ENCODE assay signal across 1 cellular context in the genomic region with DNA sequence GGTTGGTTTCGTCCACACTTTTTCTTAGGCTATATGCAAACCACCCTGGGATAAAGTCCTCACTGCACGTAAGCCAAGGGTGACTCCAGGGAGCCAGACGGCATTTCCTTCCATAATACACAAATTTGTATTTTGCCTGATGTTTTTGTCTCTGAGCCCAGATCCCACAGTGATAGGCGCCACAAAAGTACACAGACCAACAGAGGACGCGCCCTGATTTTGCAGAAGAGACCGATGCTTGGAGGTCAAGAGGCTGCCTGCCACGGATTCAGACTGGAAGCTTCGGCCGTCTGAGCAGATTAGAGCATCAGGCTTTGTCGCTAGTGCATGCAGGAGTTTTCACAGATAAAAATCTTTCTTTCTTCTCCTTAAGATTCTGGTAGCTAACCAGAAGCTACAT.
TF ChIP-seq lines count a peak whose summit lies in the region.

No MANE protein-coding gene starts in this region.

TF ChIP-seq in HepG2, 621 proteins besides CTCF, POLR2A, EP300 and RAD21 (continues in another document):
- TF ChIP-seq SRSF1 (optimal IDR thresholded peaks at IDR 0.05; ENCODE audit: low read depth, low read length) (no peak), ZNF431 (CRISPR knock-in tag; IDR thresholded peaks at IDR 0.05; ENCODE audit: borderline replicate concordance, low read depth) (no peak), ZNF879 (CRISPR knock-in tag; IDR thresholded peaks at IDR 0.05) (no peak), KDM4B (CRISPR knock-in tag; IDR thresholded peaks at IDR 0.05) (no peak), STAG1 (CRISPR knock-in tag; IDR thresholded peaks at IDR 0.05) (0 out of 2 replicates have a peak, but pooled peaks have one; percentile 12), ZSCAN21 (CRISPR knock-in tag; IDR thresholded peaks at IDR 0.05; ENCODE audit: borderline replicate concordance) (no peak), RORA (CRISPR knock-in tag; IDR thresholded peaks at IDR 0.05) (no peak), FOSL2 (CRISPR knock-in tag; IDR thresholded peaks at IDR 0.05) (0 out of 2 replicates have a peak, but pooled peaks have one; percentile 26), ZNF331 (CRISPR knock-in tag; IDR thresholded peaks at IDR 0.05) (peak; percentile 55), HNF4A (CRISPR knock-in tag; IDR thresholded peaks at IDR 0.05) (0 out of 2 replicates have a peak, but pooled peaks have one; percentile 5), FOXA1 (IDR thresholded peaks at IDR 0.05) (no peak), FOXA1 (CRISPR knock-in tag; IDR thresholded peaks at IDR 0.05) (peak; percentile 5; the same call in 1 of the 2 replicates), ZNF224 (CRISPR knock-in tag; IDR thresholded peaks at IDR 0.05) (0 out of 2 replicates have a peak, but pooled peaks have one; percentile 5), YY1 (IDR thresholded peaks at IDR 0.05; ENCODE audit: insufficient read depth, insufficient replicate concordance, low read depth, low read length) (no peak), SUZ12 (IDR thresholded peaks at IDR 0.05; ENCODE audit: low read depth, low read length) (no peak), NFE2 (CRISPR knock-in tag; IDR thresholded peaks at IDR 0.05) (no peak), ZNF7 (CRISPR knock-in tag; IDR thresholded peaks at IDR 0.05) (no peak), TOE1 (CRISPR knock-in tag; IDR thresholded peaks at IDR 0.05) (no peak), JARID2 (CRISPR knock-in tag; IDR thresholded peaks at IDR 0.05; ENCODE audit: insufficient replicate concordance) (no peak), JUNB (CRISPR knock-in tag; IDR thresholded peaks at IDR 0.05; ENCODE audit: borderline replicate concordance) (no peak)
- TF ChIP-seq, protein P1, sequence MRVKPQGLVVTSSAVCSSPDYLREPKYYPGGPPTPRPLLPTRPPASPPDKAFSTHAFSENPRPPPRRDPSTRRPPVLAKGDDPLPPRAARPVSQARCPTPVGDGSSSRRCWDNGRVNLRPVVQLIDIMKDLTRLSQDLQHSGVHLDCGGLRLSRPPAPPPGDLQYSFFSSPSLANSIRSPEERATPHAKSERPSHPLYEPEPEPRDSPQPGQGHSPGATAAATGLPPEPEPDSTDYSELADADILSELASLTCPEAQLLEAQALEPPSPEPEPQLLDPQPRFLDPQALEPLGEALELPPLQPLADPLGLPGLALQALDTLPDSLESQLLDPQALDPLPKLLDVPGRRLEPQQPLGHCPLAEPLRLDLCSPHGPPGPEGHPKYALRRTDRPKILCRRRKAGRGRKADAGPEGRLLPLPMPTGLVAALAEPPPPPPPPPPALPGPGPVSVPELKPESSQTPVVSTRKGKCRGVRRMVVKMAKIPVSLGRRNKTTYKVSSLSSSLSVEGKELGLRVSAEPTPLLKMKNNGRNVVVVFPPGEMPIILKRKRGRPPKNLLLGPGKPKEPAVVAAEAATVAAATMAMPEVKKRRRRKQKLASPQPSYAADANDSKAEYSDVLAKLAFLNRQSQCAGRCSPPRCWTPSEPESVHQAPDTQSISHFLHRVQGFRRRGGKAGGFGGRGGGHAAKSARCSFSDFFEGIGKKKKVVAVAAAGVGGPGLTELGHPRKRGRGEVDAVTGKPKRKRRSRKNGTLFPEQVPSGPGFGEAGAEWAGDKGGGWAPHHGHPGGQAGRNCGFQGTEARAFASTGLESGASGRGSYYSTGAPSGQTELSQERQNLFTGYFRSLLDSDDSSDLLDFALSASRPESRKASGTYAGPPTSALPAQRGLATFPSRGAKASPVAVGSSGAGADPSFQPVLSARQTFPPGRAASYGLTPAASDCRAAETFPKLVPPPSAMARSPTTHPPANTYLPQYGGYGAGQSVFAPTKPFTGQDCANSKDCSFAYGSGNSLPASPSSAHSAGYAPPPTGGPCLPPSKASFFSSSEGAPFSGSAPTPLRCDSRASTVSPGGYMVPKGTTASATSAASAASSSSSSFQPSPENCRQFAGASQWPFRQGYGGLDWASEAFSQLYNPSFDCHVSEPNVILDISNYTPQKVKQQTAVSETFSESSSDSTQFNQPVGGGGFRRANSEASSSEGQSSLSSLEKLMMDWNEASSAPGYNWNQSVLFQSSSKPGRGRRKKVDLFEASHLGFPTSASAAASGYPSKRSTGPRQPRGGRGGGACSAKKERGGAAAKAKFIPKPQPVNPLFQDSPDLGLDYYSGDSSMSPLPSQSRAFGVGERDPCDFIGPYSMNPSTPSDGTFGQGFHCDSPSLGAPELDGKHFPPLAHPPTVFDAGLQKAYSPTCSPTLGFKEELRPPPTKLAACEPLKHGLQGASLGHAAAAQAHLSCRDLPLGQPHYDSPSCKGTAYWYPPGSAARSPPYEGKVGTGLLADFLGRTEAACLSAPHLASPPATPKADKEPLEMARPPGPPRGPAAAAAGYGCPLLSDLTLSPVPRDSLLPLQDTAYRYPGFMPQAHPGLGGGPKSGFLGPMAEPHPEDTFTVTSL (CRISPR knock-in tag; IDR thresholded peaks at IDR 0.05; ENCODE audit: borderline replicate concordance) = no peak
- TF ChIP-seq, protein P2, sequence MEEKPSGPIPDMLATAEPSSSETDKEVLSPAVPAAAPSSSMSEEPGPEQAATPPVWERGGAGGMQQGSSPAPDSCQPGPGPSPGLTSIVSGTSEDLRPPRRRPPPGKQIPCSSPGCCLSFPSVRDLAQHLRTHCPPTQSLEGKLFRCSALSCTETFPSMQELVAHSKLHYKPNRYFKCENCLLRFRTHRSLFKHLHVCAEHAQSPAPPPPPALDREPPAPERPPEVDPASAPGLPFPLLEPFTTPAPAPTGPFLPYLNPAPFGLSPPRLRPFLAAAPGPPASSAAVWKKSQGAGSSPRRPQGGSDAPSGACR (CRISPR knock-in tag; IDR thresholded peaks at IDR 0.05) = no peak
- TF ChIP-seq, protein P3, sequence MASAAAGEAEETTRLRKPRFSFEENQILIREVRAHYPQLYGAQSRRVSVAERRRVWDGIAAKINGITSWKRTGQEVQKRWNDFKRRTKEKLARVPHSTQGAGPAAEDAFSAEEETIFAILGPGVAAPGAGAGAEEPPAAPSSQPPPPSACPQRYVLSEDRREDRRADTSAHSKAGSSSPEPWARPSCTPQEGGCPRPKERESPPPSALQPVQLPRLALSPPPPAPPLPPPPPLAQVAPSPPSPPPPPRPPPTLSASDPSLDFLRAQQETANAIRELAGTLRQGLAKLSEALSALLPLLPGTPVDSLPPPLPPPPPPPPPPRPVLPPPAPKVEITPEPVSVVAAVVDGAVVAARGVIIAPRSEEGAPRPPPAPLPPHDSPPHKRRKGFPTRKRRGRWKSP (CRISPR knock-in tag; IDR thresholded peaks at IDR 0.05) = no peak
- TF ChIP-seq, protein P4, sequence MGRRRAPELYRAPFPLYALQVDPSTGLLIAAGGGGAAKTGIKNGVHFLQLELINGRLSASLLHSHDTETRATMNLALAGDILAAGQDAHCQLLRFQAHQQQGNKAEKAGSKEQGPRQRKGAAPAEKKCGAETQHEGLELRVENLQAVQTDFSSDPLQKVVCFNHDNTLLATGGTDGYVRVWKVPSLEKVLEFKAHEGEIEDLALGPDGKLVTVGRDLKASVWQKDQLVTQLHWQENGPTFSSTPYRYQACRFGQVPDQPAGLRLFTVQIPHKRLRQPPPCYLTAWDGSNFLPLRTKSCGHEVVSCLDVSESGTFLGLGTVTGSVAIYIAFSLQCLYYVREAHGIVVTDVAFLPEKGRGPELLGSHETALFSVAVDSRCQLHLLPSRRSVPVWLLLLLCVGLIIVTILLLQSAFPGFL (CRISPR knock-in tag; IDR thresholded peaks at IDR 0.05) = no peak
- TF ChIP-seq, protein P5, sequence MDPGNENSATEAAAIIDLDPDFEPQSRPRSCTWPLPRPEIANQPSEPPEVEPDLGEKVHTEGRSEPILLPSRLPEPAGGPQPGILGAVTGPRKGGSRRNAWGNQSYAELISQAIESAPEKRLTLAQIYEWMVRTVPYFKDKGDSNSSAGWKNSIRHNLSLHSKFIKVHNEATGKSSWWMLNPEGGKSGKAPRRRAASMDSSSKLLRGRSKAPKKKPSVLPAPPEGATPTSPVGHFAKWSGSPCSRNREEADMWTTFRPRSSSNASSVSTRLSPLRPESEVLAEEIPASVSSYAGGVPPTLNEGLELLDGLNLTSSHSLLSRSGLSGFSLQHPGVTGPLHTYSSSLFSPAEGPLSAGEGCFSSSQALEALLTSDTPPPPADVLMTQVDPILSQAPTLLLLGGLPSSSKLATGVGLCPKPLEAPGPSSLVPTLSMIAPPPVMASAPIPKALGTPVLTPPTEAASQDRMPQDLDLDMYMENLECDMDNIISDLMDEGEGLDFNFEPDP (CRISPR knock-in tag; conservative IDR thresholded peaks at IDR 0.05) = no peak
- TF ChIP-seq, protein P6, sequence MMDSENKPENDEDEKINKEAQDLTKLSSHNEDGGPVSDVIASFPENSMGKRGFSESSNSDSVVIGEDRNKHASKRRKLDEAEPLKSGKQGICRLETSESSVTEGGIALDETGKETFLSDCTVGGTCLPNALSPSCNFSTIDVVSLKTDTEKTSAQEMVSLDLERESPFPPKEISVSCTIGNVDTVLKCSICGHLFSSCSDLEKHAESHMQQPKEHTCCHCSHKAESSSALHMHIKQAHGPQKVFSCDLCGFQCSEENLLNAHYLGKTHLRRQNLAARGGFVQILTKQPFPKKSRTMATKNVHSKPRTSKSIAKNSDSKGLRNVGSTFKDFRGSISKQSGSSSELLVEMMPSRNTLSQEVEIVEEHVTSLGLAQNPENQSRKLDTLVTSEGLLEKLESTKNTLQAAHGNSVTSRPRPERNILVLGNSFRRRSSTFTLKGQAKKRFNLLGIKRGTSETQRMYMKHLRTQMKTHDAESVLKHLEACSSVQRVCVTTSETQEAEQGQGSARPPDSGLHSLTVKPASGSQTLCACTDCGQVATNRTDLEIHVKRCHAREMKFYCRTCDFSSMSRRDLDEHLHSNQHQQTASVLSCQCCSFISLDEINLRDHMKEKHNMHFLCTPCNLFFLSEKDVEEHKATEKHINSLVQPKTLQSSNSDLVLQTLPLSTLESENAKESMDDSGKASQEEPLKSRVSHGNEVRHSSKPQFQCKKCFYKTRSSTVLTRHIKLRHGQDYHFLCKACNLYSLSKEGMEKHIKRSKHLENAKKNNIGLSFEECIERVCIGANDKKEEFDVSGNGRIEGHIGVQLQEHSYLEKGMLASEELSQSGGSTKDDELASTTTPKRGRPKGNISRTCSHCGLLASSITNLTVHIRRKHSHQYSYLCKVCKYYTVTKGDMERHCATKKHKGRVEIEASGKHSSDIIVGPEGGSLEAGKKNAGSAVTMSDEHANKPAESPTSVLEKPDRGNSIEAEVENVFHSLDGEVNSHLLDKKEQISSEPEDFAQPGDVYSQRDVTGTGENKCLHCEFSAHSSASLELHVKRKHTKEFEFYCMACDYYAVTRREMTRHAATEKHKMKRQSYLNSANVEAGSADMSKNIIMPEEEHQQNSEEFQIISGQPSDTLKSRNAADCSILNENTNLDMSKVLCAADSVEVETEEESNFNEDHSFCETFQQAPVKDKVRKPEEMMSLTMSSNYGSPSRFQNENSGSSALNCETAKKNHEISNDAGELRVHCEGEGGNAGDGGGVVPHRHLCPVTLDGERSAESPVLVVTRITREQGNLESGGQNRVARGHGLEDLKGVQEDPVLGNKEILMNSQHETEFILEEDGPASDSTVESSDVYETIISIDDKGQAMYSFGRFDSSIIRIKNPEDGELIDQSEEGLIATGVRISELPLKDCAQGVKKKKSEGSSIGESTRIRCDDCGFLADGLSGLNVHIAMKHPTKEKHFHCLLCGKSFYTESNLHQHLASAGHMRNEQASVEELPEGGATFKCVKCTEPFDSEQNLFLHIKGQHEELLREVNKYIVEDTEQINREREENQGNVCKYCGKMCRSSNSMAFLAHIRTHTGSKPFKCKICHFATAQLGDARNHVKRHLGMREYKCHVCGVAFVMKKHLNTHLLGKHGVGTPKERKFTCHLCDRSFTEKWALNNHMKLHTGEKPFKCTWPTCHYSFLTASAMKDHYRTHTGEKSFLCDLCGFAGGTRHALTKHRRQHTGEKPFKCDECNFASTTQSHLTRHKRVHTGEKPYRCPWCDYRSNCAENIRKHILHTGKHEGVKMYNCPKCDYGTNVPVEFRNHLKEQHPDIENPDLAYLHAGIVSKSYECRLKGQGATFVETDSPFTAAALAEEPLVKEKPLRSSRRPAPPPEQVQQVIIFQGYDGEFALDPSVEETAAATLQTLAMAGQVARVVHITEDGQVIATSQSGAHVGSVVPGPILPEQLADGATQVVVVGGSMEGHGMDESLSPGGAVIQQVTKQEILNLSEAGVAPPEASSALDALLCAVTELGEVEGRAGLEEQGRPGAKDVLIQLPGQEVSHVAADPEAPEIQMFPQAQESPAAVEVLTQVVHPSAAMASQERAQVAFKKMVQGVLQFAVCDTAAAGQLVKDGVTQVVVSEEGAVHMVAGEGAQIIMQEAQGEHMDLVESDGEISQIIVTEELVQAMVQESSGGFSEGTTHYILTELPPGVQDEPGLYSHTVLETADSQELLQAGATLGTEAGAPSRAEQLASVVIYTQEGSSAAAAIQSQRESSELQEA (CRISPR knock-in tag; IDR thresholded peaks at IDR 0.05; ENCODE audit: not compliant biosample characterization) = no peak
- TF ChIP-seq, protein P7, sequence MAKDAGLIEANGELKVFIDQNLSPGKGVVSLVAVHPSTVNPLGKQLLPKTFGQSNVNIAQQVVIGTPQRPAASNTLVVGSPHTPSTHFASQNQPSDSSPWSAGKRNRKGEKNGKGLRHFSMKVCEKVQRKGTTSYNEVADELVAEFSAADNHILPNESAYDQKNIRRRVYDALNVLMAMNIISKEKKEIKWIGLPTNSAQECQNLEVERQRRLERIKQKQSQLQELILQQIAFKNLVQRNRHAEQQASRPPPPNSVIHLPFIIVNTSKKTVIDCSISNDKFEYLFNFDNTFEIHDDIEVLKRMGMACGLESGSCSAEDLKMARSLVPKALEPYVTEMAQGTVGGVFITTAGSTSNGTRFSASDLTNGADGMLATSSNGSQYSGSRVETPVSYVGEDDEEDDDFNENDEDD (CRISPR knock-in tag; IDR thresholded peaks at IDR 0.05; ENCODE audit: borderline replicate concordance) = no peak
- TF ChIP-seq, protein P8, sequence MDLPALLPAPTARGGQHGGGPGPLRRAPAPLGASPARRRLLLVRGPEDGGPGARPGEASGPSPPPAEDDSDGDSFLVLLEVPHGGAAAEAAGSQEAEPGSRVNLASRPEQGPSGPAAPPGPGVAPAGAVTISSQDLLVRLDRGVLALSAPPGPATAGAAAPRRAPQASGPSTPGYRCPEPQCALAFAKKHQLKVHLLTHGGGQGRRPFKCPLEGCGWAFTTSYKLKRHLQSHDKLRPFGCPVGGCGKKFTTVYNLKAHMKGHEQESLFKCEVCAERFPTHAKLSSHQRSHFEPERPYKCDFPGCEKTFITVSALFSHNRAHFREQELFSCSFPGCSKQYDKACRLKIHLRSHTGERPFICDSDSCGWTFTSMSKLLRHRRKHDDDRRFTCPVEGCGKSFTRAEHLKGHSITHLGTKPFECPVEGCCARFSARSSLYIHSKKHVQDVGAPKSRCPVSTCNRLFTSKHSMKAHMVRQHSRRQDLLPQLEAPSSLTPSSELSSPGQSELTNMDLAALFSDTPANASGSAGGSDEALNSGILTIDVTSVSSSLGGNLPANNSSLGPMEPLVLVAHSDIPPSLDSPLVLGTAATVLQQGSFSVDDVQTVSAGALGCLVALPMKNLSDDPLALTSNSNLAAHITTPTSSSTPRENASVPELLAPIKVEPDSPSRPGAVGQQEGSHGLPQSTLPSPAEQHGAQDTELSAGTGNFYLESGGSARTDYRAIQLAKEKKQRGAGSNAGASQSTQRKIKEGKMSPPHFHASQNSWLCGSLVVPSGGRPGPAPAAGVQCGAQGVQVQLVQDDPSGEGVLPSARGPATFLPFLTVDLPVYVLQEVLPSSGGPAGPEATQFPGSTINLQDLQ (CRISPR knock-in tag; IDR thresholded peaks at IDR 0.05) = 0 out of 2 replicates have a peak, but pooled peaks have one; percentile 11
- TF ChIP-seq, protein P9, sequence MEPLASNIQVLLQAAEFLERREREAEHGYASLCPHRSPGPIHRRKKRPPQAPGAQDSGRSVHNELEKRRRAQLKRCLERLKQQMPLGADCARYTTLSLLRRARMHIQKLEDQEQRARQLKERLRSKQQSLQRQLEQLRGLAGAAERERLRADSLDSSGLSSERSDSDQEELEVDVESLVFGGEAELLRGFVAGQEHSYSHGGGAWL (CRISPR knock-in tag; IDR thresholded peaks at IDR 0.05) = peak; percentile 42; the same call in 1 of the 2 replicates
